ENCODE assay signal across 1 cellular context in the genomic region with DNA sequence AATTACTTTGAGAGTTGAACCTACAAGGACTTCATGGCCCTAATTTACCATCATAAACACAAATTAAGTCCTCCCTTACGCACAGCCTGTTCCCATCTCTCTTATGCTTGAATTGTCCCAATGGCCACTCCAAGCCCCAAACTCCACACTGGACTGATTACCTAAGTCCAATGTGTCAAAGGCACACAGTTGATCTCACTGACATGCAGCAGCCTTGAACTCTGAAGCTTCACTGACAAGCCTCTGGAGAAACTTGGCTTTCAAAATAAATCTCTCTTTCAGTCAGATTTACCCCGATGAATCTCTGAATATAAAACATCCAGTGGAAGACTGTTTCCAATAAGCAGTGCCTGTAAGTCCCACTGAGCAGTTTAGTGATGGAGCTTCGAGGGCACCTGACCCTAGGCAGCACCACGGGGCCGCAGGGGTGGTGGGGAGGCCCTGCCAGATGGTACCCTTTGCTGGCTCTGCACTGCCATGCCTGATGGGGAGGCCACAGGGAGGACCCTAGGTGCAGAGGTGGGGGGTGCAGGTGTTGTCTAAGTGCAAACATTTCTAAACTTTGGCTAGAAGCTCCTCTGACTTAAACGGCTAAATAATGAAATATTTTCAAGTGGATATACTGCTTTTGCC.
A peak's percentile ranks its signal among the peaks of the same experiment; 100 is the strongest.
TF ChIP-seq lines count a peak whose summit lies in the region.

No MANE protein-coding gene starts in this region.

TF ChIP-seq in HepG2, 621 proteins besides CTCF, POLR2A, EP300 and RAD21 (continues in another document):
- TF ChIP-seq REPIN1 (CRISPR knock-in tag; IDR thresholded peaks at IDR 0.05; ENCODE audit: borderline replicate concordance, low read depth) (peak; percentile 42; the same call in 1 of the 2 replicates), ZNF350 (CRISPR knock-in tag; IDR thresholded peaks at IDR 0.05; ENCODE audit: borderline replicate concordance, low read depth) (peak; percentile 45; the same call in 1 of the 2 replicates), EHMT2 (IDR thresholded peaks at IDR 0.05; ENCODE audit: borderline replicate concordance, low read depth, low read length) (peak; percentile 73; the same call in 1 of the 2 replicates), SNAPC2 (CRISPR knock-in tag; IDR thresholded peaks at IDR 0.05) (no peak), SCMH1 (CRISPR knock-in tag; IDR thresholded peaks at IDR 0.05; ENCODE audit: borderline replicate concordance) (no peak), FOXP1 (IDR thresholded peaks at IDR 0.05) (no peak), FOXP1 (CRISPR knock-in tag; IDR thresholded peaks at IDR 0.05) (0 out of 2 replicates have a peak, but pooled peaks have one; percentile 34), ZNF441 (CRISPR knock-in tag; IDR thresholded peaks at IDR 0.05; ENCODE audit: borderline replicate concordance) (0 out of 2 replicates have a peak, but pooled peaks have one; percentile 9), ZNF292 (CRISPR knock-in tag; IDR thresholded peaks at IDR 0.05; ENCODE audit: borderline replicate concordance, low read depth) (peak; percentile 62; the same call in 1 of the 2 replicates), TBX2 (CRISPR knock-in tag; IDR thresholded peaks at IDR 0.05; ENCODE audit: borderline replicate concordance) (peak; percentile 57; the same call in 1 of the 2 replicates), NR2F1 (CRISPR knock-in tag; IDR thresholded peaks at IDR 0.05) (peak; percentile 33 to 64; a peak in 1 of 4 replicates), POGZ (CRISPR knock-in tag; IDR thresholded peaks at IDR 0.05) (peak; percentile 69), ZNF331 (CRISPR knock-in tag; IDR thresholded peaks at IDR 0.05) (peak; percentile 51; the same call in 1 of the 2 replicates), ZMYM4 (CRISPR knock-in tag; IDR thresholded peaks at IDR 0.05) (peak; percentile 49; the same call in 1 of the 2 replicates), RBFOX2 (IDR thresholded peaks at IDR 0.05; ENCODE audit: low read depth, low read length) (no peak), NCOR1 (IDR thresholded peaks at IDR 0.05; ENCODE audit: borderline replicate concordance, low read length) (peak; percentile 59; the same call in 1 of the 2 replicates), HOXA3 (CRISPR knock-in tag; IDR thresholded peaks at IDR 0.05) (peak; percentile 78), RXRB (CRISPR knock-in tag; IDR thresholded peaks at IDR 0.05; ENCODE audit: borderline replicate concordance) (peak; percentile 82), NFE2L2 (IDR thresholded peaks at IDR 0.05; ENCODE audit: low read length) (no peak), ZNF614 (CRISPR knock-in tag; IDR thresholded peaks at IDR 0.05; ENCODE audit: borderline replicate concordance) (peak; percentile 52; the same call in 1 of the 2 replicates), ESRRA (CRISPR knock-in tag; IDR thresholded peaks at IDR 0.05; ENCODE audit: low read depth) (0 out of 2 replicates have a peak, but pooled peaks have one; percentile 34), RXRA (CRISPR knock-in tag; IDR thresholded peaks at IDR 0.05) (peak; percentile 45; the same call in 1 of the 2 replicates), MIXL1 (CRISPR knock-in tag; IDR thresholded peaks at IDR 0.05) (peak; percentile 73), ZNF230 (CRISPR knock-in tag; IDR thresholded peaks at IDR 0.05) (no peak), SOX6 (IDR thresholded peaks at IDR 0.05) (no peak), SOX6 (CRISPR knock-in tag; IDR thresholded peaks at IDR 0.05) (peak; percentile 63), HNF4A (CRISPR knock-in tag; IDR thresholded peaks at IDR 0.05) (peak; percentile 95)
- TF ChIP-seq, protein P1, sequence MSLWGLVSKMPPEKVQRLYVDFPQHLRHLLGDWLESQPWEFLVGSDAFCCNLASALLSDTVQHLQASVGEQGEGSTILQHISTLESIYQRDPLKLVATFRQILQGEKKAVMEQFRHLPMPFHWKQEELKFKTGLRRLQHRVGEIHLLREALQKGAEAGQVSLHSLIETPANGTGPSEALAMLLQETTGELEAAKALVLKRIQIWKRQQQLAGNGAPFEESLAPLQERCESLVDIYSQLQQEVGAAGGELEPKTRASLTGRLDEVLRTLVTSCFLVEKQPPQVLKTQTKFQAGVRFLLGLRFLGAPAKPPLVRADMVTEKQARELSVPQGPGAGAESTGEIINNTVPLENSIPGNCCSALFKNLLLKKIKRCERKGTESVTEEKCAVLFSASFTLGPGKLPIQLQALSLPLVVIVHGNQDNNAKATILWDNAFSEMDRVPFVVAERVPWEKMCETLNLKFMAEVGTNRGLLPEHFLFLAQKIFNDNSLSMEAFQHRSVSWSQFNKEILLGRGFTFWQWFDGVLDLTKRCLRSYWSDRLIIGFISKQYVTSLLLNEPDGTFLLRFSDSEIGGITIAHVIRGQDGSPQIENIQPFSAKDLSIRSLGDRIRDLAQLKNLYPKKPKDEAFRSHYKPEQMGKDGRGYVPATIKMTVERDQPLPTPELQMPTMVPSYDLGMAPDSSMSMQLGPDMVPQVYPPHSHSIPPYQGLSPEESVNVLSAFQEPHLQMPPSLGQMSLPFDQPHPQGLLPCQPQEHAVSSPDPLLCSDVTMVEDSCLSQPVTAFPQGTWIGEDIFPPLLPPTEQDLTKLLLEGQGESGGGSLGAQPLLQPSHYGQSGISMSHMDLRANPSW (CRISPR knock-in tag; IDR thresholded peaks at IDR 0.05; ENCODE audit: borderline replicate concordance): 0 out of 2 replicates have a peak, but pooled peaks have one; percentile 35
- TF ChIP-seq, protein P2, sequence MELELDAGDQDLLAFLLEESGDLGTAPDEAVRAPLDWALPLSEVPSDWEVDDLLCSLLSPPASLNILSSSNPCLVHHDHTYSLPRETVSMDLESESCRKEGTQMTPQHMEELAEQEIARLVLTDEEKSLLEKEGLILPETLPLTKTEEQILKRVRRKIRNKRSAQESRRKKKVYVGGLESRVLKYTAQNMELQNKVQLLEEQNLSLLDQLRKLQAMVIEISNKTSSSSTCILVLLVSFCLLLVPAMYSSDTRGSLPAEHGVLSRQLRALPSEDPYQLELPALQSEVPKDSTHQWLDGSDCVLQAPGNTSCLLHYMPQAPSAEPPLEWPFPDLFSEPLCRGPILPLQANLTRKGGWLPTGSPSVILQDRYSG (CRISPR knock-in tag; IDR thresholded peaks at IDR 0.05): no peak
- TF ChIP-seq, protein P3, sequence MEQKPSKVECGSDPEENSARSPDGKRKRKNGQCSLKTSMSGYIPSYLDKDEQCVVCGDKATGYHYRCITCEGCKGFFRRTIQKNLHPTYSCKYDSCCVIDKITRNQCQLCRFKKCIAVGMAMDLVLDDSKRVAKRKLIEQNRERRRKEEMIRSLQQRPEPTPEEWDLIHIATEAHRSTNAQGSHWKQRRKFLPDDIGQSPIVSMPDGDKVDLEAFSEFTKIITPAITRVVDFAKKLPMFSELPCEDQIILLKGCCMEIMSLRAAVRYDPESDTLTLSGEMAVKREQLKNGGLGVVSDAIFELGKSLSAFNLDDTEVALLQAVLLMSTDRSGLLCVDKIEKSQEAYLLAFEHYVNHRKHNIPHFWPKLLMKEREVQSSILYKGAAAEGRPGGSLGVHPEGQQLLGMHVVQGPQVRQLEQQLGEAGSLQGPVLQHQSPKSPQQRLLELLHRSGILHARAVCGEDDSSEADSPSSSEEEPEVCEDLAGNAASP (CRISPR knock-in tag; IDR thresholded peaks at IDR 0.05; ENCODE audit: borderline replicate concordance): peak; percentile 36; the same call in 1 of the 2 replicates
- TF ChIP-seq, protein P4, sequence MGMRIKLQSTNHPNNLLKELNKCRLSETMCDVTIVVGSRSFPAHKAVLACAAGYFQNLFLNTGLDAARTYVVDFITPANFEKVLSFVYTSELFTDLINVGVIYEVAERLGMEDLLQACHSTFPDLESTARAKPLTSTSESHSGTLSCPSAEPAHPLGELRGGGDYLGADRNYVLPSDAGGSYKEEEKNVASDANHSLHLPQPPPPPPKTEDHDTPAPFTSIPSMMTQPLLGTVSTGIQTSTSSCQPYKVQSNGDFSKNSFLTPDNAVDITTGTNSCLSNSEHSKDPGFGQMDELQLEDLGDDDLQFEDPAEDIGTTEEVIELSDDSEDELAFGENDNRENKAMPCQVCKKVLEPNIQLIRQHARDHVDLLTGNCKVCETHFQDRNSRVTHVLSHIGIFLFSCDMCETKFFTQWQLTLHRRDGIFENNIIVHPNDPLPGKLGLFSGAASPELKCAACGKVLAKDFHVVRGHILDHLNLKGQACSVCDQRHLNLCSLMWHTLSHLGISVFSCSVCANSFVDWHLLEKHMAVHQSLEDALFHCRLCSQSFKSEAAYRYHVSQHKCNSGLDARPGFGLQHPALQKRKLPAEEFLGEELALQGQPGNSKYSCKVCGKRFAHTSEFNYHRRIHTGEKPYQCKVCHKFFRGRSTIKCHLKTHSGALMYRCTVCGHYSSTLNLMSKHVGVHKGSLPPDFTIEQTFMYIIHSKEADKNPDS (CRISPR knock-in tag; IDR thresholded peaks at IDR 0.05): 0 out of 2 replicates have a peak, but pooled peaks have one; percentile 13
- TF ChIP-seq, protein P5, sequence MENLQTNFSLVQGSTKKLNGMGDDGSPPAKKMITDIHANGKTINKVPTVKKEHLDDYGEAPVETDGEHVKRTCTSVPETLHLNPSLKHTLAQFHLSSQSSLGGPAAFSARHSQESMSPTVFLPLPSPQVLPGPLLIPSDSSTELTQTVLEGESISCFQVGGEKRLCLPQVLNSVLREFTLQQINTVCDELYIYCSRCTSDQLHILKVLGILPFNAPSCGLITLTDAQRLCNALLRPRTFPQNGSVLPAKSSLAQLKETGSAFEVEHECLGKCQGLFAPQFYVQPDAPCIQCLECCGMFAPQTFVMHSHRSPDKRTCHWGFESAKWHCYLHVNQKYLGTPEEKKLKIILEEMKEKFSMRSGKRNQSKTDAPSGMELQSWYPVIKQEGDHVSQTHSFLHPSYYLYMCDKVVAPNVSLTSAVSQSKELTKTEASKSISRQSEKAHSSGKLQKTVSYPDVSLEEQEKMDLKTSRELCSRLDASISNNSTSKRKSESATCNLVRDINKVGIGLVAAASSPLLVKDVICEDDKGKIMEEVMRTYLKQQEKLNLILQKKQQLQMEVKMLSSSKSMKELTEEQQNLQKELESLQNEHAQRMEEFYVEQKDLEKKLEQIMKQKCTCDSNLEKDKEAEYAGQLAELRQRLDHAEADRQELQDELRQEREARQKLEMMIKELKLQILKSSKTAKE (CRISPR knock-in tag; IDR thresholded peaks at IDR 0.05; ENCODE audit: borderline replicate concordance): no peak
- TF ChIP-seq, protein P6, sequence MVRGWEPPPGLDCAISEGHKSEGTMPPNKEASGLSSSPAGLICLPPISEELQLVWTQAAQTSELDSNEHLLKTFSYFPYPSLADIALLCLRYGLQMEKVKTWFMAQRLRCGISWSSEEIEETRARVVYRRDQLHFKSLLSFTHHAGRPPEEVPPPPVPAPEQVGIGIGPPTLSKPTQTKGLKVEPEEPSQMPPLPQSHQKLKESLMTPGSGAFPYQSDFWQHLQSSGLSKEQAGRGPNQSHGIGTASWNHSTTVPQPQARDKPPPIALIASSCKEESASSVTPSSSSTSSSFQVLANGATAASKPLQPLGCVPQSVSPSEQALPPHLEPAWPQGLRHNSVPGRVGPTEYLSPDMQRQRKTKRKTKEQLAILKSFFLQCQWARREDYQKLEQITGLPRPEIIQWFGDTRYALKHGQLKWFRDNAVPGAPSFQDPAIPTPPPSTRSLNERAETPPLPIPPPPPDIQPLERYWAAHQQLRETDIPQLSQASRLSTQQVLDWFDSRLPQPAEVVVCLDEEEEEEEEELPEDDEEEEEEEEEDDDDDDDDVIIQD (CRISPR knock-in tag; IDR thresholded peaks at IDR 0.05; ENCODE audit: low read depth): peak; percentile 41; the same call in 1 of the 2 replicates
- TF ChIP-seq, protein P7, sequence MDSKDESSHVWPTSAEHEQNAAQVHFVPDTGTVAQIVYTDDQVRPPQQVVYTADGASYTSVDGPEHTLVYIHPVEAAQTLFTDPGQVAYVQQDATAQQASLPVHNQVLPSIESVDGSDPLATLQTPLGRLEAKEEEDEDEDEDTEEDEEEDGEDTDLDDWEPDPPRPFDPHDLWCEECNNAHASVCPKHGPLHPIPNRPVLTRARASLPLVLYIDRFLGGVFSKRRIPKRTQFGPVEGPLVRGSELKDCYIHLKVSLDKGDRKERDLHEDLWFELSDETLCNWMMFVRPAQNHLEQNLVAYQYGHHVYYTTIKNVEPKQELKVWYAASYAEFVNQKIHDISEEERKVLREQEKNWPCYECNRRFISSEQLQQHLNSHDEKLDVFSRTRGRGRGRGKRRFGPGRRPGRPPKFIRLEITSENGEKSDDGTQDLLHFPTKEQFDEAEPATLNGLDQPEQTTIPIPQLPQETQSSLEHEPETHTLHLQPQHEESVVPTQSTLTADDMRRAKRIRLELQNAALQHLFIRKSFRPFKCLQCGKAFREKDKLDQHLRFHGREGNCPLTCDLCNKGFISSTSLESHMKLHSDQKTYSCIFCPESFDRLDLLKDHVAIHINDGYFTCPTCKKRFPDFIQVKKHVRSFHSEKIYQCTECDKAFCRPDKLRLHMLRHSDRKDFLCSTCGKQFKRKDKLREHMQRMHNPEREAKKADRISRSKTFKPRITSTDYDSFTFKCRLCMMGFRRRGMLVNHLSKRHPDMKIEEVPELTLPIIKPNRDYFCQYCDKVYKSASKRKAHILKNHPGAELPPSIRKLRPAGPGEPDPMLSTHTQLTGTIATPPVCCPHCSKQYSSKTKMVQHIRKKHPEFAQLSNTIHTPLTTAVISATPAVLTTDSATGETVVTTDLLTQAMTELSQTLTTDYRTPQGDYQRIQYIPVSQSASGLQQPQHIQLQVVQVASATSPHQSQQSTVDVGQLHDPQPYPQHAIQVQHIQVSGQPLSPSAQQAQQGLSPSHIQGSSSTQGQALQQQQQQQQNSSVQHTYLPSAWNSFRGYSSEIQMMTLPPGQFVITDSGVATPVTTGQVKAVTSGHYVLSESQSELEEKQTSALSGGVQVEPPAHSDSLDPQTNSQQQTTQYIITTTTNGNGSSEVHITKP (CRISPR knock-in tag; IDR thresholded peaks at IDR 0.05; ENCODE audit: low read depth): peak; percentile 87; the same call in 1 of the 2 replicates
- TF ChIP-seq, protein P8, sequence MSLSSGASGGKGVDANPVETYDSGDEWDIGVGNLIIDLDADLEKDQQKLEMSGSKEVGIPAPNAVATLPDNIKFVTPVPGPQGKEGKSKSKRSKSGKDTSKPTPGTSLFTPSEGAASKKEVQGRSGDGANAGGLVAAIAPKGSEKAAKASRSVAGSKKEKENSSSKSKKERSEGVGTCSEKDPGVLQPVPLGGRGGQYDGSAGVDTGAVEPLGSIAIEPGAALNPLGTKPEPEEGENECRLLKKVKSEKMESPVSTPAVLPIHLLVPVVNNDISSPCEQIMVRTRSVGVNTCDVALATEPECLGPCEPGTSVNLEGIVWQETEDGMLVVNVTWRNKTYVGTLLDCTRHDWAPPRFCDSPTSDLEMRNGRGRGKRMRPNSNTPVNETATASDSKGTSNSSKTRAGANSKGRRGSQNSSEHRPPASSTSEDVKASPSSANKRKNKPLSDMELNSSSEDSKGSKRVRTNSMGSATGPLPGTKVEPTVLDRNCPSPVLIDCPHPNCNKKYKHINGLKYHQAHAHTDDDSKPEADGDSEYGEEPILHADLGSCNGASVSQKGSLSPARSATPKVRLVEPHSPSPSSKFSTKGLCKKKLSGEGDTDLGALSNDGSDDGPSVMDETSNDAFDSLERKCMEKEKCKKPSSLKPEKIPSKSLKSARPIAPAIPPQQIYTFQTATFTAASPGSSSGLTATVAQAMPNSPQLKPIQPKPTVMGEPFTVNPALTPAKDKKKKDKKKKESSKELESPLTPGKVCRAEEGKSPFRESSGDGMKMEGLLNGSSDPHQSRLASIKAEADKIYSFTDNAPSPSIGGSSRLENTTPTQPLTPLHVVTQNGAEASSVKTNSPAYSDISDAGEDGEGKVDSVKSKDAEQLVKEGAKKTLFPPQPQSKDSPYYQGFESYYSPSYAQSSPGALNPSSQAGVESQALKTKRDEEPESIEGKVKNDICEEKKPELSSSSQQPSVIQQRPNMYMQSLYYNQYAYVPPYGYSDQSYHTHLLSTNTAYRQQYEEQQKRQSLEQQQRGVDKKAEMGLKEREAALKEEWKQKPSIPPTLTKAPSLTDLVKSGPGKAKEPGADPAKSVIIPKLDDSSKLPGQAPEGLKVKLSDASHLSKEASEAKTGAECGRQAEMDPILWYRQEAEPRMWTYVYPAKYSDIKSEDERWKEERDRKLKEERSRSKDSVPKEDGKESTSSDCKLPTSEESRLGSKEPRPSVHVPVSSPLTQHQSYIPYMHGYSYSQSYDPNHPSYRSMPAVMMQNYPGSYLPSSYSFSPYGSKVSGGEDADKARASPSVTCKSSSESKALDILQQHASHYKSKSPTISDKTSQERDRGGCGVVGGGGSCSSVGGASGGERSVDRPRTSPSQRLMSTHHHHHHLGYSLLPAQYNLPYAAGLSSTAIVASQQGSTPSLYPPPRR (CRISPR knock-in tag; IDR thresholded peaks at IDR 0.05; ENCODE audit: borderline replicate concordance): peak; percentile 49; the same call in 1 of the 2 replicates
